ENCODE assay signal across 5 cellular contexts in the genomic region with DNA sequence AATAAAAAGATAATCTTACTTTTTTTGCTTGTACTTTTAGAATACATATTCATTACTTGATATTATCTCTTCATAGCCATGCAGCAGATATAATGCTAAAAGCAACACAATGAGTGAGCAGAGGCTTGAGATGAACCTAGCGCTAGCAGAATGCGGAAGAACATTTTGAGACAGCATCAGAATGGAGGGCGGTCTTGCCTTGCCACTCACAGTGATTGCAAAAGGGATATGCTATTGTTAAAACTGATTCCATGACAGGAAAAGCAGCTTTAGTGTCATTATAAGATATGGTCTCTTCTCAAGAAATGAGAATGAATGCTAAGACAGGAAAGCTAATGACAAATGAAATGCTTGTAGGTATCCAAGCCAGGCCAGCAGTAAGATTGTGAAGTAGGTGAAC.
"Had no signal": no experiment of that assay in that cellular context is flagged by ENCODE, and none has a peak within 500 bp of the region (broad histone marks: within the 10 kb centered on the region; RNA-seq: fewer than 3 reads in every experiment).

No MANE protein-coding gene starts in this region.

- H3K27ac ChIP-seq: HL-60 had no signal

- ATAC-seq: HepG2, K562 had no signal

- DNase-seq: IMR-90, KBM-7 had no signal

- H3K4me3 ChIP-seq: K562 had no signal
